8 cellular contexts compared by ENCODE assay signal in genomic region chr5:140631831-140632365, GRCh38. TPM values are rescaled to one million over a fixed set of nuclear protein-coding genes. Genes with fewer than 3 reads are reported as not detected.
DNase-seq lines count a peak whose midpoint lies in the region; ATAC-seq and TF ChIP-seq lines count a peak whose summit lies in the region.

No MANE protein-coding gene starts in this region.

- H3K4me3 ChIP-seq in GM12875 (ENCODE audit: low read depth, low read length) (peak overlapping the region; percentile 54), GM23338 (peak overlapping the region; percentile 41)

- peak overlapping the region; percentile 64 for H3K4me2 ChIP-seq in GM23338

- no peaks in the 10 kb centered on the region for H3K79me2 ChIP-seq in GM23338 (replicated peaks; ENCODE audit: insufficient read depth)

- peaks cover 39% of the 10 kb centered on the region for H3K27me3 ChIP-seq in GM23338 (ENCODE audit: insufficient read depth)

- H3K4me3 Mint-ChIP-seq in GM23338: peak overlapping the region; percentile 52; the same call in 2 of the 3 replicates

- no peaks in the 10 kb centered on the region for H4K20me1 ChIP-seq in GM23338 (replicated peaks; ENCODE audit: insufficient read depth)

- H3K27me3 Mint-ChIP-seq in GM23338 (ENCODE audit: insufficient read depth, low read depth, poor library complexity): peaks cover 25% of the 10 kb centered on the region

- H3K36me3 ChIP-seq in GM23338 (ENCODE audit: insufficient read depth): peaks cover 6% of the 10 kb centered on the region; the same call in 1 of the 2 replicates

- no peaks in the 10 kb centered on the region; the same call in 1 of the 2 replicates for H3K4me1 ChIP-seq in GM23338 (ENCODE audit: insufficient read depth)

- H3K36me3 Mint-ChIP-seq in GM23338 (ENCODE audit: low read depth): peaks cover 11% of the 10 kb centered on the region; the same call in 2 of the 3 replicates

- H3K27ac ChIP-seq in GM23338 (ENCODE audit: low read depth): no peak overlapping the region
- H3K27ac ChIP-seq in cingulate gyrus (ENCODE audit: low read depth, low read length): peak overlapping the region; percentile 58

- peak overlapping the region; percentile 90; the same call in 1 of the 2 replicates for H2AFZ ChIP-seq in GM23338

- H3K9me3 Mint-ChIP-seq in GM23338: peaks cover 47% of the 10 kb centered on the region

- TF ChIP-seq CTCF in GM12875 (IDR thresholded peaks at IDR 0.05; ENCODE audit: borderline replicate concordance, insufficient read depth, low read depth, low read length) (no peak), GM23338 (conservative IDR thresholded peaks at IDR 0.05; ENCODE audit: low read depth in 2 of 2) (no peak)

- peak; percentile 63 for ATAC-seq in GM23338

- H3K9me2 ChIP-seq in GM23338 (ENCODE audit: insufficient read depth): 0 out of 2 replicates have a peak, but pooled peaks cover 3% of the 10 kb centered on the region

- no peaks in the 10 kb centered on the region; the same call in 2 of the 3 replicates for H3K4me1 Mint-ChIP-seq in GM23338

- DNase-seq in GM23338 (ENCODE audit: low spot score) (peak; percentile 8), NCI-H748 treated with DMSO at 0.1 percent for 48 hours (lab: John Stamatoyannopoulos, UW) (peak; percentile 38), mucosa of gallbladder (ENCODE audit: low spot score) (peak; percentile 27), HUDEP-2 (lab: John Stamatoyannopoulos, UW; ENCODE audit: unreplicated experiment in 76 of 76) (no peak), ureter (ENCODE audit: low spot score) (no peak), ecto neural progenitor cell (ENCODE audit: low spot score) (no peak)

- no peak overlapping the region for H3K27ac Mint-ChIP-seq in GM23338

- no peaks in the 10 kb centered on the region for H3F3A ChIP-seq in GM23338 (replicated peaks; ENCODE audit: low read depth)

TF ChIP-seq in GM23338, 12 proteins besides CTCF, POLR2A, EP300 and RAD21:
- TF ChIP-seq ZNF114 (CRISPR knock-in tag; IDR thresholded peaks at IDR 0.05) (no peak), ZNF331 (CRISPR knock-in tag; IDR thresholded peaks at IDR 0.05; ENCODE audit: low read depth) (no peak), EZH2 (IDR thresholded peaks at IDR 0.05; ENCODE audit: low read depth, unreplicated experiment) (no peak), ETS1 (IDR thresholded peaks at IDR 0.05) (no peak), REST (IDR thresholded peaks at IDR 0.05; ENCODE audit: unreplicated experiment) (no peak), STAT1 (IDR thresholded peaks at IDR 0.05; ENCODE audit: unreplicated experiment) (no peak), EZH2phosphoT487 (IDR thresholded peaks at IDR 0.05; ENCODE audit: unreplicated experiment) (no peak), POLR2AphosphoS5 (IDR thresholded peaks at IDR 0.05; ENCODE audit: low read depth) (no peak)
TF ChIP-seq in GM23338: peak in this region for 0.

RNA-seq across cellular contexts. Expression of gene CD14, which starts 1.1 kb away (rescaled TPM):
- not detected in 2 replicates for total RNA-seq in GM23338 (2014; rRNA removed; shearing (Covaris generic))
- polyA plus RNA-seq in GM23338 (2016; fragmentation: Nextera tagmentation; extraction: Ambion mirVana): 0.17 TPM in 1 of 2 replicates, not detected in the other
- 104 TPM for total RNA-seq in mucosa of gallbladder
- total RNA-seq in ureter: 17.3 TPM

RNA-seq across cellular contexts. Expression of gene TMCO6, which starts 7.4 kb away (rescaled TPM):
- 19.9 and 37.4 TPM in 2 replicates for total RNA-seq in GM23338 (2014; rRNA removed; shearing (Covaris generic))
- 18.7 and 19.0 TPM in 2 replicates for polyA plus RNA-seq in GM23338 (2016; fragmentation: Nextera tagmentation; extraction: Ambion mirVana)
- total RNA-seq in mucosa of gallbladder (20.6 TPM), ureter (24.1 TPM)

RNA-seq across cellular contexts. Expression of gene NDUFA2, which starts 15.5 kb away (rescaled TPM):
- 48.8 and 55.7 TPM in 2 replicates for total RNA-seq in GM23338 (2014; rRNA removed; shearing (Covaris generic))
- 292 and 317 TPM in 2 replicates for polyA plus RNA-seq in GM23338 (2016; fragmentation: Nextera tagmentation; extraction: Ambion mirVana)
- 73.0 TPM for total RNA-seq in mucosa of gallbladder
- 48.1 TPM for total RNA-seq in ureter

RNA-seq across cellular contexts. Expression of gene IK, which starts 15.7 kb away (rescaled TPM):
- total RNA-seq in GM23338 (2014; rRNA removed; shearing (Covaris generic)): 58.9 and 77.3 TPM in 2 replicates
- 116 and 128 TPM in 2 replicates for polyA plus RNA-seq in GM23338 (2016; fragmentation: Nextera tagmentation; extraction: Ambion mirVana)
- total RNA-seq in mucosa of gallbladder: 72.1 TPM
- total RNA-seq in ureter: 78.8 TPM

RNA-seq across cellular contexts. Expression of gene WDR55, which starts 32.8 kb away (rescaled TPM):
- total RNA-seq in GM23338 (2014; rRNA removed; shearing (Covaris generic)): 18.0 and 22.7 TPM in 2 replicates
- 9.3 and 9.6 TPM in 2 replicates for polyA plus RNA-seq in GM23338 (2016; fragmentation: Nextera tagmentation; extraction: Ambion mirVana)
- total RNA-seq in mucosa of gallbladder (22.1 TPM), ureter (26.3 TPM)

Comparison
In these comparisons a context has a peak if more than half of its experiments do, and no peak if none do; other contexts are left out.
1. DNase-seq: peak in GM23338 (single experiment), NCI-H748 treated with DMSO at 0.1 percent for 48 hours (single experiment) and mucosa of gallbladder (single experiment); none in HUDEP-2 (0 of 76), ureter (single experiment) and ecto neural progenitor cell (single experiment).
2. RNA of gene CD14, which starts 1.1 kb away (total RNA-seq): 104 TPM in mucosa of gallbladder (single experiment) and 17.3 TPM in ureter (single experiment); not detected in GM23338; every median in the first group is over 10 times any median in the second.